In genomic region chr10:118027397-118027796, GRCh38 we compare ENCODE assay signal across 12 cellular contexts.
"Had no signal": no experiment of that assay in that cellular context is flagged by ENCODE, and none has a peak within 500 bp of the region (broad histone marks: within the 10 kb centered on the region; RNA-seq: fewer than 3 reads in every experiment).

No MANE protein-coding gene starts in this region.

- H2AFZ ChIP-seq: parathyroid adenoma had no signal

- H3K27ac ChIP-seq: adrenal gland, cardiac muscle cell, parathyroid adenoma, upper lobe of left lung had no signal

- H3K27me3 ChIP-seq: adrenal gland, cardiac muscle cell, upper lobe of left lung had no signal

- H3K36me3 ChIP-seq: adrenal gland, cardiac muscle cell had no signal

- H3K9me3 ChIP-seq: adrenal gland, upper lobe of left lung had no signal

- H3K79me2 ChIP-seq: parathyroid adenoma had no signal

- H3K4me3 ChIP-seq: adrenal gland, cardiac muscle cell, upper lobe of left lung had no signal

- DNase-seq: activated CD4-positive, alpha-beta memory T cell treated with anti-CD3 and anti-CD28 coated beads for 36 hours; activated CD4-positive, alpha-beta T cell treated with anti-CD3 and anti-CD28 coated beads for 36 hours; activated effector memory CD4-positive, alpha-beta T cell treated with Interleukin-2 at 50 U/mL for 16 hours; activated T-cell treated with anti-CD3 and anti-CD28 coated beads, Interleukin-2, amount 50 U/mL, for 4 hours; adrenal gland; retina; stimulated activated CD4-positive, alpha-beta T cell treated with anti-CD3 and anti-CD28 coated beads, Interleukin-4, amount 100 ng/mL, for 1 hour; stimulated activated naive CD4-positive, alpha-beta T cell treated with Interleukin-2 at 50 U/mL for 16 hours; T-helper 2 cell; upper lobe of left lung had no signal

- H3K4me1 ChIP-seq: adrenal gland, parathyroid adenoma had no signal

- H3K9ac ChIP-seq: parathyroid adenoma had no signal
